In genomic region chr14:38205414-38205813, GRCh38 we compare ENCODE assay signal across 2 cellular contexts.
TF ChIP-seq lines count a peak whose summit lies in the region.

No MANE protein-coding gene starts in this region.

TF ChIP-seq in GM23338, 12 proteins besides CTCF, POLR2A, EP300 and RAD21:
- peak; percentile 44 for TF ChIP-seq POLR2AphosphoS5 (IDR thresholded peaks at IDR 0.05; ENCODE audit: low read depth)
- no peak for TF ChIP-seq REST (IDR thresholded peaks at IDR 0.05; ENCODE audit: unreplicated experiment)

TF ChIP-seq in H1, 55 proteins besides CTCF, POLR2A, EP300 and RAD21:
- TF ChIP-seq HDAC2 (IDR thresholded peaks at IDR 0.05; ENCODE audit: borderline replicate concordance in 1 of 2, low read depth in 2 of 2, low read length in 2 of 2): no peak
- TF ChIP-seq POLR2AphosphoS5 (IDR thresholded peaks at IDR 0.05; ENCODE audit: low read depth, low read length): peak; percentile 64; the same call in 1 of the 2 replicates
